Comparison of ENCODE assay signal across 17 cellular contexts in genomic region chrX:17549005-17549685, GRCh38.
DNase-seq lines count a peak whose midpoint lies in the region; ATAC-seq and TF ChIP-seq lines count a peak whose summit lies in the region.
"Had no signal": no experiment of that assay in that cellular context is flagged by ENCODE, and none has a peak within 500 bp of the region (broad histone marks: within the 10 kb centered on the region; RNA-seq: fewer than 3 reads in every experiment).

No MANE protein-coding gene starts in this region.

- no peaks in the 10 kb centered on the region for H3K36me3 Mint-ChIP-seq in activated naive CD4-positive, alpha-beta T cell treated with anti-CD3 and anti-CD28 coated beads for 36 hours (ENCODE audit: low read depth)
- H3K36me3 Mint-ChIP-seq in activated naive CD4-positive, alpha-beta T cell treated with anti-CD3 and anti-CD28 coated beads, Interleukin-2, amount 50 U/mL, for 72 hours = no peaks in the 10 kb centered on the region
- no peaks in the 10 kb centered on the region for H3K36me3 Mint-ChIP-seq in type B pancreatic cell

- 91% methylated on average over 5 of the region's 6 CpGs for WGBS in mammary epithelial cell (ENCODE audit: low coverage, missing lambda C conversion rate)

- peak overlapping the region; percentile 82 for H3K27ac Mint-ChIP-seq in activated naive CD4-positive, alpha-beta T cell treated with anti-CD3 and anti-CD28 coated beads for 36 hours
- H3K27ac Mint-ChIP-seq in activated naive CD4-positive, alpha-beta T cell treated with anti-CD3 and anti-CD28 coated beads, Interleukin-2, amount 50 U/mL, for 72 hours = no peak overlapping the region
- H3K27ac Mint-ChIP-seq in type B pancreatic cell = peak overlapping the region; percentile 27

- H3K4me3 Mint-ChIP-seq in activated naive CD4-positive, alpha-beta T cell treated with anti-CD3 and anti-CD28 coated beads for 36 hours = peak overlapping the region; percentile 42
- H3K4me3 Mint-ChIP-seq in type B pancreatic cell = peak overlapping the region; percentile 57
- H3K4me3 Mint-ChIP-seq: activated T-cell treated with anti-CD3 and anti-CD28 coated beads, Interleukin-2, amount 50 U/mL, for 4 hours had no signal

- H3K27ac ChIP-seq in iPS-20b (ENCODE audit: low read length) (no peak overlapping the region), mammary epithelial cell (ENCODE audit: insufficient read depth, low read depth, low read length) (no peak overlapping the region)
- H3K27ac ChIP-seq: PC-9, psoas muscle, upper lobe of right lung, WERI-Rb-1 had no signal

- dilution Hi-C loops in mammary epithelial cell (cut with HindIII; ENCODE audit: low sequenced_read_pairs) = no loop called here

- peak overlapping the region; percentile 30; the same call in 1 of the 2 replicates for H3K9ac ChIP-seq in iPS-20b (ENCODE audit: low read depth, low read length)
- no peak overlapping the region for H3K9ac ChIP-seq in mammary epithelial cell (ENCODE audit: insufficient read depth, low read length)

- BruUV-seq in mammary epithelial cell (replicated peaks; lab: Mats Ljungman, UMichigan) = no TSS peak

- no peak overlapping the region for H2AFZ ChIP-seq in mammary epithelial cell (ENCODE audit: low read depth, low read length)
- H2AFZ ChIP-seq: PC-9 had no signal

- peak overlapping the region; percentile 38; the same call in 1 of the 2 replicates for H3K4me3 ChIP-seq in iPS-20b (ENCODE audit: low read length)
- no peak overlapping the region for H3K4me3 ChIP-seq in mammary epithelial cell (replicated peaks in 1 of 3; ENCODE audit: insufficient read depth in 1 of 3, low read depth in 2 of 3, low read length in 3 of 3)
- H3K4me3 ChIP-seq: PC-9, psoas muscle, upper lobe of right lung had no signal

- no peaks in the 10 kb centered on the region for H3K9me3 Mint-ChIP-seq in activated naive CD4-positive, alpha-beta T cell treated with anti-CD3 and anti-CD28 coated beads for 36 hours
- no peaks in the 10 kb centered on the region for H3K9me3 Mint-ChIP-seq in activated naive CD4-positive, alpha-beta T cell treated with anti-CD3 and anti-CD28 coated beads, Interleukin-2, amount 50 U/mL, for 72 hours
- peaks cover 4% of the 10 kb centered on the region for H3K9me3 Mint-ChIP-seq in type B pancreatic cell
- H3K9me3 Mint-ChIP-seq: activated T-cell treated with anti-CD3 and anti-CD28 coated beads, Interleukin-2, amount 50 U/mL, for 4 hours had no signal

- H3K79me2 ChIP-seq in mammary epithelial cell (ENCODE audit: insufficient read depth, low read length) = no peaks in the 10 kb centered on the region

- CTCF ChIA-PET in activated naive CD4-positive, alpha-beta T cell treated with anti-CD3 and anti-CD28 coated beads for 36 hours (lab: Charles Lee) = interaction anchor here (1.0 to 1.1 kb wide), 2 partner anchors 14 to 15 kb away, joined by 3 read pairs; no protein-coding TSS in a partner anchor
- CTCF ChIA-PET in mammary epithelial cell (lab: Charles Lee; ENCODE audit: low non-redundant PET) = interaction anchor here (0.6 kb wide), 1 partner anchor 306 kb away, joined by 6 read pairs; no protein-coding TSS in a partner anchor

- in situ Hi-C loops in mammary epithelial cell (cut with MboI; ENCODE audit: low sequenced_read_pairs in 2 of 2) = loop anchor here in 1 of 2 donors (5.0 kb wide), 1 partner anchor 43 kb away; no protein-coding TSS in a partner anchor

- no peaks in the 10 kb centered on the region for H4K20me1 ChIP-seq in mammary epithelial cell (ENCODE audit: insufficient read depth, low read length)

- H3K4me2 ChIP-seq in mammary epithelial cell (ENCODE audit: insufficient read depth, low read depth, low read length) = no peak overlapping the region
- H3K4me2 ChIP-seq: PC-9 had no signal

- no peaks in the 10 kb centered on the region for H3K36me3 ChIP-seq in iPS-20b (ENCODE audit: insufficient read depth, low read depth, low read length)
- no peaks in the 10 kb centered on the region for H3K36me3 ChIP-seq in mammary epithelial cell (ENCODE audit: insufficient read depth, low read length)
- H3K36me3 ChIP-seq: upper lobe of right lung, WERI-Rb-1 had no signal

- peak; percentile 31 for DNase-seq in activated naive CD4-positive, alpha-beta T cell treated with anti-CD3 and anti-CD28 coated beads for 36 hours
- DNase-seq in activated naive CD4-positive, alpha-beta T cell treated with anti-CD3 and anti-CD28 coated beads, Interleukin-2, amount 50 U/mL, for 72 hours (ENCODE audit: low spot score in 2 of 2) = no peak
- peak; percentile 46 for DNase-seq in NCI-H510A treated with DMSO at 0.1 percent for 48 hours (lab: John Stamatoyannopoulos, UW)
- no peak for DNase-seq in type B pancreatic cell (ENCODE audit: extremely low spot score, unreplicated experiment)
- DNase-seq in mammary epithelial cell = no peak
- no peak for DNase-seq in CD1c-positive myeloid dendritic cell (ENCODE audit: extremely low spot score)
- DNase-seq in GF-D8 (lab: John Stamatoyannopoulos, UW) = no peak
- DNase-seq: activated T-cell treated with anti-CD3 and anti-CD28 coated beads, Interleukin-2, amount 50 U/mL, for 4 hours; Karpas-422; NCI-H2081 treated with DMSO at 0.1 percent for 48 hours; PC-9; psoas muscle; stimulated activated CD8-positive, alpha-beta memory T cell treated with anti-CD3 and anti-CD28 coated beads, Interleukin-4, amount 100 ng/mL, for 48 hours; SW 1271; upper lobe of right lung; WERI-Rb-1 had no signal

- ATAC-seq in activated naive CD4-positive, alpha-beta T cell treated with anti-CD3 and anti-CD28 coated beads, Interleukin-2, amount 50 U/mL, for 72 hours = no peak
- ATAC-seq: psoas muscle, upper lobe of right lung had no signal

- intact Hi-C loops in activated naive CD4-positive, alpha-beta T cell treated with anti-CD3 and anti-CD28 coated beads for 36 hours (cut with micrococcal nuclease) = no loop called here
- intact Hi-C loops in mammary epithelial cell (cut with micrococcal nuclease) = no loop called here

- H3K9me3 ChIP-seq in iPS-20b (ENCODE audit: insufficient read depth, low read depth, low read length) (no peaks in the 10 kb centered on the region), mammary epithelial cell (replicated peaks; ENCODE audit: insufficient read depth, low read length) (no peaks in the 10 kb centered on the region)
- H3K9me3 ChIP-seq: psoas muscle, upper lobe of right lung had no signal

- H3K27me3 Mint-ChIP-seq in activated naive CD4-positive, alpha-beta T cell treated with anti-CD3 and anti-CD28 coated beads for 36 hours (ENCODE audit: low read depth) = no peaks in the 10 kb centered on the region
- no peaks in the 10 kb centered on the region for H3K27me3 Mint-ChIP-seq in type B pancreatic cell

- H3K4me1 ChIP-seq in iPS-20b (ENCODE audit: insufficient read depth, low read length) = peaks cover 31% of the 10 kb centered on the region
- H3K4me1 ChIP-seq in mammary epithelial cell (ENCODE audit: insufficient read depth, low read length) = peaks cover 65% of the 10 kb centered on the region
- H3K4me1 ChIP-seq: psoas muscle, upper lobe of right lung had no signal

- H3K4me1 Mint-ChIP-seq in activated naive CD4-positive, alpha-beta T cell treated with anti-CD3 and anti-CD28 coated beads for 36 hours (ENCODE audit: low read depth) = peaks cover 28% of the 10 kb centered on the region
- peaks cover 68% of the 10 kb centered on the region for H3K4me1 Mint-ChIP-seq in type B pancreatic cell (ENCODE audit: unreplicated experiment)

- no peaks in the 10 kb centered on the region for H3K27me3 ChIP-seq in iPS-20b (ENCODE audit: insufficient read depth, low read length)
- no peaks in the 10 kb centered on the region for H3K27me3 ChIP-seq in mammary epithelial cell (ENCODE audit: insufficient read depth, low read length)
- H3K27me3 ChIP-seq: upper lobe of right lung had no signal

- no peak for TF ChIP-seq CTCF in type B pancreatic cell (conservative IDR thresholded peaks at IDR 0.05)
- no peak for TF ChIP-seq CTCF in mammary epithelial cell (conservative IDR thresholded peaks at IDR 0.05 in 1 of 2, IDR thresholded peaks at IDR 0.05 in 1 of 2; ENCODE audit: extremely low read depth in 1 of 2, insufficient read depth in 1 of 2, low read depth in 1 of 2, low read length in 2 of 2)

Comparison
In these comparisons a context has a peak if more than half of its experiments do, and no peak if none do; other contexts are left out.
1. DNase-seq: peak in activated naive CD4-positive, alpha-beta T cell treated with anti-CD3 and anti-CD28 coated beads for 36 hours (single experiment) and NCI-H510A treated with DMSO at 0.1 percent for 48 hours (single experiment); none in activated naive CD4-positive, alpha-beta T cell treated with anti-CD3 and anti-CD28 coated beads, Interleukin-2, amount 50 U/mL, for 72 hours (0 of 2), type B pancreatic cell (single experiment), mammary epithelial cell (single experiment), CD1c-positive myeloid dendritic cell (single experiment) and GF-D8 (single experiment).
2. H3K27ac Mint-ChIP-seq: peak in activated naive CD4-positive, alpha-beta T cell treated with anti-CD3 and anti-CD28 coated beads for 36 hours (single experiment) and type B pancreatic cell (single experiment); none in activated naive CD4-positive, alpha-beta T cell treated with anti-CD3 and anti-CD28 coated beads, Interleukin-2, amount 50 U/mL, for 72 hours (0 of 2).